Comparison of ENCODE assay signal across 1 cellular context in the genomic region with DNA sequence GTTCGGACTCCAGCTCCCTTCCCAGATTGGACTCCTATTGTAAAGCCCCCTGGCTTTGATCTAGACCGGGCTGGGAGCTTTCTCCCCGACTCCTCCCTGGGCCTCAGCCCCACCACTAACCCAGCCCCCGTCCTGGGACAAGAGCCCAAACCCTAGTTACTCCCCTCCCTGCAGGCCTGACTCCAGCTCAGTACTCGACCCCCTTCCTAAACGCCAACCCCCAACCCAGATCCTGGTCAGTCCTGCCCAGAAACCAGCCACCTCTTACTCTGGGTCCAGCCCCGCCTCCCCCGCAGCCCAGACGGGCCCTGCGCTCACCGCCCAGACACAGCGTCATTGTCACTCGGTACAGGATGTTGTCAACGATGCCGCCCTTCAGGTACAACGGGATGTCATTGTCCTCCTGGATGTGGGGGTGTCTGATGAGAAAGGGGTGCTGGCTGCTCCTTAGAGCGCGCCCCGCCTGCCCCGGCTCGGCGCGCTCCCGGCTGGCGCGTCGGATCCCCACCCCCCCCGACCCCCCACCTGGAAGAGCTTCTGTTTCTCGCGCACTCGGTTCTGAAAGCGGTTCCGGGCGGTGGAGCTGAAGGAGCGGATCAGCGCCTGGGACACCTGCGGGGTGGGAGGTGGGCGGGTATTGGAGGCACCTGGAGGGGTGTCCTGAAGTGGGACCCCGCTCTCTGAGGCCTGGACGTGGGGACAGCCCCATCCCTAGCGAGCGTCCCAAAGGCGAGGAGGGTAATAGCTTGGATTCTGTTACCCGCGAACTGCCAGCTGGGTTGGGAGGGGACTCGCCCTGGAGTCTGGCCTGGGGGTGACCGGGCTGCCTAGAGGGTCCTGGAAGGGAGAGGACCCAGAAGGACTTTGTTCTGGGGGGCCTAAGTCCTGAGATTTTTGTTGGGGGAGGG.
TF ChIP-seq lines count a peak whose summit lies in the region.

No MANE protein-coding gene starts in this region.

TF ChIP-seq in HepG2, 621 proteins besides CTCF, POLR2A, EP300 and RAD21:
- TF ChIP-seq, protein P1, sequence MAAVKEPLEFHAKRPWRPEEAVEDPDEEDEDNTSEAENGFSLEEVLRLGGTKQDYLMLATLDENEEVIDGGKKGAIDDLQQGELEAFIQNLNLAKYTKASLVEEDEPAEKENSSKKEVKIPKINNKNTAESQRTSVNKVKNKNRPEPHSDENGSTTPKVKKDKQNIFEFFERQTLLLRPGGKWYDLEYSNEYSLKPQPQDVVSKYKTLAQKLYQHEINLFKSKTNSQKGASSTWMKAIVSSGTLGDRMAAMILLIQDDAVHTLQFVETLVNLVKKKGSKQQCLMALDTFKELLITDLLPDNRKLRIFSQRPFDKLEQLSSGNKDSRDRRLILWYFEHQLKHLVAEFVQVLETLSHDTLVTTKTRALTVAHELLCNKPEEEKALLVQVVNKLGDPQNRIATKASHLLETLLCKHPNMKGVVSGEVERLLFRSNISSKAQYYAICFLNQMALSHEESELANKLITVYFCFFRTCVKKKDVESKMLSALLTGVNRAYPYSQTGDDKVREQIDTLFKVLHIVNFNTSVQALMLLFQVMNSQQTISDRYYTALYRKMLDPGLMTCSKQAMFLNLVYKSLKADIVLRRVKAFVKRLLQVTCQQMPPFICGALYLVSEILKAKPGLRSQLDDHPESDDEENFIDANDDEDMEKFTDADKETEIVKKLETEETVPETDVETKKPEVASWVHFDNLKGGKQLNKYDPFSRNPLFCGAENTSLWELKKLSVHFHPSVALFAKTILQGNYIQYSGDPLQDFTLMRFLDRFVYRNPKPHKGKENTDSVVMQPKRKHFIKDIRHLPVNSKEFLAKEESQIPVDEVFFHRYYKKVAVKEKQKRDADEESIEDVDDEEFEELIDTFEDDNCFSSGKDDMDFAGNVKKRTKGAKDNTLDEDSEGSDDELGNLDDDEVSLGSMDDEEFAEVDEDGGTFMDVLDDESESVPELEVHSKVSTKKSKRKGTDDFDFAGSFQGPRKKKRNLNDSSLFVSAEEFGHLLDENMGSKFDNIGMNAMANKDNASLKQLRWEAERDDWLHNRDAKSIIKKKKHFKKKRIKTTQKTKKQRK (IDR thresholded peaks at IDR 0.05; ENCODE audit: low read length) = no peak
- TF ChIP-seq AGO2 (optimal IDR thresholded peaks at IDR 0.05; ENCODE audit: low read depth, low read length) = peak; percentile 67
- TF ChIP-seq RBFOX2 (IDR thresholded peaks at IDR 0.05; ENCODE audit: low read depth, low read length) = peak; percentile 47; the same call in 1 of the 2 replicates
- TF ChIP-seq POLR2G (IDR thresholded peaks at IDR 0.05; ENCODE audit: low read depth, low read length) = peak; percentile 20; the same call in 1 of the 2 replicates
